In genomic region chr12:106063826-106064575, GRCh38 we compare ENCODE assay signal across 23 cellular contexts.
DNase-seq lines count a peak whose midpoint lies in the region; ATAC-seq and TF ChIP-seq lines count a peak whose summit lies in the region.
"Had no signal": no experiment of that assay in that cellular context is flagged by ENCODE, and none has a peak within 500 bp of the region (broad histone marks: within the 10 kb centered on the region; RNA-seq: fewer than 3 reads in every experiment).

No MANE protein-coding gene starts in this region.

- H3K23ac ChIP-seq in mesenchymal stem cell (ENCODE audit: low read length in 2 of 2): peak overlapping the region in 1 of 2 experiments; percentile 24

- DNase-seq in heart left ventricle: no peak
- DNase-seq in right cardiac atrium: no peak
- no peak for DNase-seq in chondrocyte (ENCODE audit: low spot score)
- no peak for DNase-seq in mesenchymal stem cell
- DNase-seq in NCI-H524 (lab: John Stamatoyannopoulos, UW): no peak
- DNase-seq in erythroblast (lab: John Stamatoyannopoulos, UW): no peak
- DNase-seq in effector memory CD4-positive, alpha-beta T cell: no peak
- DNase-seq: BE2C; CD4-positive, CD25-positive, alpha-beta regulatory T cell; COR-L47; DMS 273 treated with DMSO at 0.1 percent for 48 hours; DND-41; MV-4-11; NCI-H187 treated with DMSO at 0.1 percent for 48 hours; NCI-H2171 treated with DMSO at 0.1 percent for 48 hours; NCI-H446; NCI-H748 treated with DMSO at 0.1 percent for 48 hours; OCI-M1; SHP77 treated with DMSO at 0.1 percent for 48 hours had no signal

- no peaks in the 10 kb centered on the region for H3K9me3 Mint-ChIP-seq in chondrocyte (ENCODE audit: low read depth)

- no peak overlapping the region for H2BK120ac ChIP-seq in mesenchymal stem cell (ENCODE audit: low read depth, low read length)

- H3K27me3 ChIP-seq in heart left ventricle: no peaks in the 10 kb centered on the region
- no peaks in the 10 kb centered on the region for H3K27me3 ChIP-seq in right cardiac atrium (ENCODE audit: control insufficient read depth, insufficient read depth)
- no peaks in the 10 kb centered on the region for H3K27me3 ChIP-seq in mesenchymal stem cell (ENCODE audit: control insufficient read depth in 1 of 2, insufficient read depth in 1 of 2, low read length in 2 of 2)
- no peaks in the 10 kb centered on the region for H3K27me3 ChIP-seq in subcutaneous abdominal adipose tissue (ENCODE audit: control insufficient read depth in 5 of 5, insufficient read depth in 4 of 5, low read length in 5 of 5)
- H3K27me3 ChIP-seq in effector memory CD4-positive, alpha-beta T cell (replicated peaks; ENCODE audit: control insufficient read depth, insufficient read depth, low read length, poor library complexity, severe bottlenecking): no peaks in the 10 kb centered on the region
- H3K27me3 ChIP-seq: BE2C had no signal

- no peak overlapping the region for H3K4me3 Mint-ChIP-seq in chondrocyte (ENCODE audit: unreplicated experiment)
- H3K4me3 Mint-ChIP-seq: CD4-positive, CD25-positive, alpha-beta regulatory T cell had no signal

- no peaks in the 10 kb centered on the region for H3K27me3 Mint-ChIP-seq in chondrocyte (ENCODE audit: low read depth)
- H3K27me3 Mint-ChIP-seq: CD4-positive, CD25-positive, alpha-beta regulatory T cell had no signal

- H3K9ac ChIP-seq in mesenchymal stem cell (ENCODE audit: low read length) (no peak overlapping the region), subcutaneous abdominal adipose tissue (ENCODE audit: low read length in 5 of 5) (no peak overlapping the region)
- H3K9ac ChIP-seq: KMS-11 had no signal

- TF ChIP-seq CTCF in heart left ventricle (IDR thresholded peaks at IDR 0.05) (no peak), chondrocyte (IDR thresholded peaks at IDR 0.05) (no peak)

- H3K9me3 ChIP-seq in heart left ventricle (no peaks in the 10 kb centered on the region), right cardiac atrium (ENCODE audit: control insufficient read depth, low read length) (no peaks in the 10 kb centered on the region), mesenchymal stem cell (ENCODE audit: control insufficient read depth, low read length) (no peaks in the 10 kb centered on the region), subcutaneous abdominal adipose tissue (ENCODE audit: control insufficient read depth in 5 of 5, low read length in 5 of 5) (no peaks in the 10 kb centered on the region)
- no peaks in the 10 kb centered on the region for H3K9me3 ChIP-seq in effector memory CD4-positive, alpha-beta T cell (ENCODE audit: control insufficient read depth, low read length)
- H3K9me3 ChIP-seq: BE2C had no signal

- H2BK5ac ChIP-seq in mesenchymal stem cell (ENCODE audit: low read depth, low read length, poor library complexity, severe bottlenecking): no peak overlapping the region

- H4K8ac ChIP-seq in mesenchymal stem cell (ENCODE audit: low read length): no peak overlapping the region

- H2BK12ac ChIP-seq in mesenchymal stem cell (ENCODE audit: low read length in 2 of 2): no peak overlapping the region

- H3K27ac ChIP-seq in heart left ventricle: peak overlapping the region in 9 of 12 donors; percentile 8 to 69 (median 42)
- H3K27ac ChIP-seq in right cardiac atrium (ENCODE audit: low read length): no peak overlapping the region
- no peak overlapping the region for H3K27ac ChIP-seq in mesenchymal stem cell (ENCODE audit: low read length, poor library complexity, severe bottlenecking)
- peak overlapping the region; percentile 12 for H3K27ac ChIP-seq in subcutaneous abdominal adipose tissue (ENCODE audit: low read depth, low read length)
- H3K27ac ChIP-seq in effector memory CD4-positive, alpha-beta T cell (ENCODE audit: insufficient read depth, low read length, poor library complexity, severe bottlenecking): no peak overlapping the region
- H3K27ac ChIP-seq: KMS-11 had no signal

- no peak overlapping the region for H2BK15ac ChIP-seq in mesenchymal stem cell (ENCODE audit: low read depth, poor library complexity, severe bottlenecking)

- intact Hi-C loops in heart left ventricle (cut with DNase I): no loop called here
- intact Hi-C loops in right cardiac atrium (cut with DNase I): no loop called here

- H3K36me3 Mint-ChIP-seq in chondrocyte (ENCODE audit: low read depth): peaks cover 47% of the 10 kb centered on the region
- H3K36me3 Mint-ChIP-seq: CD4-positive, CD25-positive, alpha-beta regulatory T cell had no signal

- peak overlapping the region; percentile 10 for H3K27ac Mint-ChIP-seq in chondrocyte (ENCODE audit: unreplicated experiment)
- H3K27ac Mint-ChIP-seq: CD4-positive, CD25-positive, alpha-beta regulatory T cell had no signal

- 64 to 71% (median 68%) methylated on average over 4 of the region's 4 CpGs for WGBS in heart left ventricle, 4 donors
- WGBS in right cardiac atrium: 67% methylated on average over 4 of the region's 4 CpGs
- 94% methylated on average over 3 of the region's 4 CpGs for WGBS in mesenchymal stem cell

- H2AFZ ChIP-seq in mesenchymal stem cell (ENCODE audit: low read depth, low read length): no peak overlapping the region

- ATAC-seq in heart left ventricle: no peak
- ATAC-seq in right cardiac atrium: no peak
- ATAC-seq: HCT116, SK-N-SH treated with all-trans-retinoic acid at 6 μM for 48 hours had no signal

- peak overlapping the region; percentile 39 for H2AK5ac ChIP-seq in mesenchymal stem cell (ENCODE audit: low read length, severe bottlenecking)

- no peak for TF ChIP-seq POLR2A in heart left ventricle (IDR thresholded peaks at IDR 0.05)
- no peak for TF ChIP-seq POLR2A in erythroblast (IDR thresholded peaks at IDR 0.05; ENCODE audit: low read length)

- peaks cover 0 to 54% (median 36%) of the 10 kb centered on the region in 9 donors for H3K36me3 ChIP-seq in heart left ventricle
- H3K36me3 ChIP-seq in mesenchymal stem cell (ENCODE audit: control insufficient read depth in 1 of 2, insufficient read depth in 2 of 2, low read depth in 1 of 2, low read length in 2 of 2): peaks cover 24 to 37% of the 10 kb centered on the region in 2 experiments
- peaks cover 12 to 43% (median 37%) of the 10 kb centered on the region in 5 donors for H3K36me3 ChIP-seq in subcutaneous abdominal adipose tissue (ENCODE audit: control insufficient read depth in 5 of 5, insufficient read depth in 5 of 5, low read length in 5 of 5)
- no peaks in the 10 kb centered on the region for H3K36me3 ChIP-seq in effector memory CD4-positive, alpha-beta T cell (ENCODE audit: control insufficient read depth, insufficient read depth, low read length)
- H3K36me3 ChIP-seq: BE2C had no signal

- H3K4me1 ChIP-seq in heart left ventricle: peaks cover 0 to 48% (median 20%) of the 10 kb centered on the region in 12 donors
- H3K4me1 ChIP-seq in right cardiac atrium (ENCODE audit: control insufficient read depth, insufficient read depth, low read length): peaks cover 3% of the 10 kb centered on the region
- H3K4me1 ChIP-seq in mesenchymal stem cell (ENCODE audit: control insufficient read depth, insufficient read depth, low read depth, low read length): no peaks in the 10 kb centered on the region
- peaks cover 0 to 47% (median 0%) of the 10 kb centered on the region in 5 donors for H3K4me1 ChIP-seq in subcutaneous abdominal adipose tissue (ENCODE audit: control insufficient read depth in 5 of 5, insufficient read depth in 5 of 5, low read length in 5 of 5)
- no peaks in the 10 kb centered on the region for H3K4me1 ChIP-seq in effector memory CD4-positive, alpha-beta T cell (ENCODE audit: control insufficient read depth, insufficient read depth, low read length, poor library complexity, severe bottlenecking)
- H3K4me1 ChIP-seq: BE2C had no signal

- no peak overlapping the region for H3K4me3 ChIP-seq in heart left ventricle
- H3K4me3 ChIP-seq in right cardiac atrium (ENCODE audit: low read length): no peak overlapping the region
- no peak overlapping the region for H3K4me3 ChIP-seq in mesenchymal stem cell (ENCODE audit: insufficient read depth in 1 of 2, low read depth in 1 of 2, low read length in 2 of 2)
- H3K4me3 ChIP-seq in subcutaneous abdominal adipose tissue (ENCODE audit: low read depth in 1 of 5, low read length in 5 of 5): no peak overlapping the region
- H3K4me3 ChIP-seq in effector memory CD4-positive, alpha-beta T cell (ENCODE audit: insufficient read depth, low read depth, low read length, poor library complexity, severe bottlenecking): no peak overlapping the region

- H4K91ac ChIP-seq in mesenchymal stem cell (ENCODE audit: low read length): no peak overlapping the region

- H3K79me1 ChIP-seq in mesenchymal stem cell (replicated peaks; ENCODE audit: low read length, poor library complexity, severe bottlenecking): peaks cover 34% of the 10 kb centered on the region

- no peak overlapping the region for H3K4me2 ChIP-seq in mesenchymal stem cell (ENCODE audit: low read length, poor library complexity, severe bottlenecking)
- H3K4me2 ChIP-seq: KMS-11 had no signal

- H3K18ac ChIP-seq in mesenchymal stem cell (ENCODE audit: low read depth in 1 of 2, low read length in 2 of 2): peak overlapping the region in 1 of 2 experiments; percentile 49

- no peak overlapping the region for H3K4ac ChIP-seq in mesenchymal stem cell (ENCODE audit: low read depth in 1 of 2, low read length in 2 of 2)

- no peak overlapping the region for H3K14ac ChIP-seq in mesenchymal stem cell (ENCODE audit: low read length in 2 of 2)

- H3K4me1 Mint-ChIP-seq in chondrocyte (ENCODE audit: low read depth): peaks cover 40% of the 10 kb centered on the region
- H3K4me1 Mint-ChIP-seq: CD4-positive, CD25-positive, alpha-beta regulatory T cell had no signal

Comparison
In these comparisons a context has a peak if more than half of its experiments do, and no peak if none do; other contexts are left out.
1. H3K27ac ChIP-seq: peak in heart left ventricle (9 of 12) and subcutaneous abdominal adipose tissue (single experiment); none in right cardiac atrium (single experiment), mesenchymal stem cell (single experiment) and effector memory CD4-positive, alpha-beta T cell (single experiment).